Comparison of ENCODE assay signal across 8 cellular contexts in the genomic region with DNA sequence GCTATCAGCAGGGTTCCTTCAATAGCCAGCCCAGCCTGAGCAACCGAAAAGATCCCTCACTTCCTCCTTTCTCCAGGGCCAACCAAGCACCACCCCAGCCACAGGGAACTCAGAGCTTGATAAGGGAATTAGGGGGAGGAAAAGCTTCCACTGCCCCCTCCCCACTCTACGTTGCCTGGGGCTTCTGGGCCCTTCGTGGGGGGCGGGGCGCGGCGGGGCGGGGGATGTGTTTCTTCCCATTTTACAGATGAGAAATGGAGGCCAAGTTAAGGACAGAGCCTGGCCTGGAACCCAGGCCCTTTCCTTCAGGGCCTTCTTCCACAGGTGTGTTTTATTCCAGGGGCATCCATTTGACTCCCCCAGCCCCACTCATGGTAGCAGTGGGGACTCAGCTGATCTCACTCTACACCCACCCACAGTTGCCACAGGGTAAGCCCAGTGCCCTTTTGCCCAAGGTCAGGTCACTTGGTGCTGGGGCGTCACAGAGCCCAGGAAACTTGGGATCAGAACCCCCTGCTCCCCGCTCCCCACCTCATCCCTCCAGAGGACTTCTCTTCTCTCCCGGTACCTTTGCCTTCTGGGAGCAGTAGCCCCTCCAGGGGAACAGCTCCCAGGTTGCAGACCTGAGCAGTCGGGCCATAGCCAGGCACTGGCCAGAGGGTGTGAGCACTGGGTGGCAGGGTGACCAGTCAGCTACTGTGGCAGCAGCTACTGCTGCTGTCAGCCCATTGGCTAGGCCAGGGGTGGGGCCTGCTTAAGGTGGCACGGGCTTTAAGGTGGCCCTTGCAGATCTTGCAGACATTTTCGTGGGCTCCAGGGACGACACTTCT. TPM values are rescaled to one million over a fixed set of nuclear protein-coding genes. Genes with fewer than 3 reads are reported as not detected.
DNase-seq lines count a peak whose midpoint lies in the region; ATAC-seq, FAIRE-seq and TF ChIP-seq lines count a peak whose summit lies in the region.

LDHD (minus strand) TSS at position 700 of the 830 bp plus-strand sequence; CDS start at position 640, 60 bp downstream.

- H3K27me3 Mint-ChIP-seq in Calu3 (ENCODE audit: unreplicated experiment): peaks cover 15% of the 10 kb centered on the region

- TF ChIP-seq CTCF in Calu3 (IDR thresholded peaks at IDR 0.05; ENCODE audit: unreplicated experiment) (no peak), ascending aorta (IDR thresholded peaks at IDR 0.05) (no peak), left ventricle myocardium inferior (IDR thresholded peaks at IDR 0.05; ENCODE audit: borderline replicate concordance) (no peak), D721Med (IDR thresholded peaks at IDR 0.05; ENCODE audit: insufficient read depth, missing control alignments) (no peak)

- H3K4me3 ChIP-seq in ascending aorta: peak within 1 kb of the TSS; percentile 49 to 58
- H3K4me3 ChIP-seq in left ventricle myocardium inferior: peak within 1 kb of the TSS; percentile 73

- H3K4me1 ChIP-seq in ascending aorta (peaks cover 0 to 16% of the 10 kb centered on the region in 2 donors), left ventricle myocardium inferior (peaks cover 56% of the 10 kb centered on the region)

- H3K9me3 Mint-ChIP-seq in Calu3 (ENCODE audit: low read depth, unreplicated experiment): no peaks in the 10 kb centered on the region

- H3K27me3 ChIP-seq in ascending aorta (no peaks in the 10 kb centered on the region), left ventricle myocardium inferior (ENCODE audit: low read depth) (no peaks in the 10 kb centered on the region)

- H3K36me3 Mint-ChIP-seq in Calu3 (ENCODE audit: insufficient read depth, unreplicated experiment): peaks cover 7% of the 10 kb centered on the region

- H3K36me3 ChIP-seq in ascending aorta: peaks cover 0 to 3% of the 10 kb centered on the region in 2 donors
- H3K36me3 ChIP-seq in left ventricle myocardium inferior: peaks cover 11% of the 10 kb centered on the region

- peaks cover 12% of the 10 kb centered on the region for H3K4me1 Mint-ChIP-seq in Calu3 (ENCODE audit: low read depth, unreplicated experiment)

- intact Hi-C loops in Calu3 (cut with micrococcal nuclease; ENCODE audit: unreplicated experiment) (loop anchor here (10.0 kb wide), 1 partner anchor 241 kb away; no protein-coding TSS in a partner anchor), ascending aorta (cut with DNase I) (loop anchor here (2.0 to 10.0 kb wide), 2 partner anchors 33 to 411 kb away; partner anchors contain the start of genes MLKL and ZFP1), left ventricle myocardium inferior (cut with micrococcal nuclease) (loop anchor here (5.0 kb wide), 1 partner anchor 119 kb away; the partner anchor contains the start of gene ZNRF1)

- no peak for ATAC-seq in GM18519 (IDR thresholded peaks at IDR 0.05; ENCODE audit: low FRiP score, unreplicated experiment)
- no peak for ATAC-seq in GM18520 (IDR thresholded peaks at IDR 0.05; ENCODE audit: unreplicated experiment)

- peak within 1 kb of the TSS; percentile 28 to 54 for H3K27ac ChIP-seq in ascending aorta
- peak within 1 kb of the TSS; percentile 82 for H3K27ac ChIP-seq in left ventricle myocardium inferior (replicated peaks)

- CTCF ChIA-PET in Calu3 (lab: Charles Lee): interaction anchor here (0.5 to 1.1 kb wide), 4 partner anchors 83 to 278 kb away, joined by 3 to 9 read pairs (median 4); partner anchors contain the start of gene ZNRF1

- BruUV-seq in Calu3 (replicated peaks; lab: Mats Ljungman, UMichigan): no TSS peak

- DNase-seq in Calu3 (peak; percentile 89), Kasumi-1 (lab: John Stamatoyannopoulos, UW) (peak; percentile 74 to 82), ascending aorta (ENCODE audit: low spot score in 2 of 2) (peak; percentile 55 to 95), left ventricle myocardium inferior (peak; percentile 83), pons (ENCODE audit: low spot score) (peak; percentile 91), D721Med (ENCODE audit: insufficient read length, low spot score) (no peak)

- FAIRE-seq in D721Med (lab: Jason Lieb, UNC): no peak

- peak within 1 kb of the TSS; percentile 42 for H3K27ac Mint-ChIP-seq in Calu3 (ENCODE audit: unreplicated experiment)

- peak within 1 kb of the TSS; percentile 75 for H3K4me3 Mint-ChIP-seq in Calu3 (ENCODE audit: low read depth, unreplicated experiment)

- peaks cover 0 to 3% of the 10 kb centered on the region in 2 donors for H3K9me3 ChIP-seq in ascending aorta
- peaks cover 5% of the 10 kb centered on the region for H3K9me3 ChIP-seq in left ventricle myocardium inferior (replicated peaks)

RNA-seq across cellular contexts. Expression of gene LDHD, which starts in this region (rescaled TPM):
- total RNA-seq in Calu3 (2022): 4.1 and 6.5 TPM in 2 replicates
- total RNA-seq in ascending aorta: 7.5 TPM
- total RNA-seq in left ventricle myocardium inferior: 97.9 TPM

Comparison
In these comparisons a context has a peak if more than half of its experiments do, and no peak if none do; other contexts are left out.
1. RNA of gene LDHD (total RNA-seq): 97.9 TPM in left ventricle myocardium inferior (single experiment); 7.5 TPM in ascending aorta (single experiment) and 4.1 to 6.5 TPM in Calu3; every median in the first group is over 10 times any median in the second.